In the genomic region with DNA sequence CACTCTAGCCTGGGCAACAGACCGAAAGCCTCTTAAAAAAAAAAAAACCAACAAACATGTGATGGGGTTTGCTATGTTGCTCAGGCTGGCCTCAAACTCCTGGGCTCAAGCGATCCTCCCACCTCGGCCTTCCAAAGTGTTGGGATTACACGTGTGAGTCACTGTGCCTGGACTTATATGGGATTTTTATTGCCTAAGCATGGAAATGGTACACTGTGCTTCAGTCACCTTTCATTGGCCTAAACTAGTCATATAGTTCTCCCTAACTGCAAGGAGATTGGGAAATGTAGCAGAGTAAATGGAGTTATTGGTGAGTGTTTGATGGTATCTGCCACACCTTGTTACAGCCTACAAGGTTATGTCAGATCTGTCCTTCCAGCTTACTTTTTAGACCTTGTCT, we compare ENCODE assay signal across 19 cellular contexts.
"Had no signal": no experiment of that assay in that cellular context is flagged by ENCODE, and none has a peak within 500 bp of the region (broad histone marks: within the 10 kb centered on the region; RNA-seq: fewer than 3 reads in every experiment).

No MANE protein-coding gene starts in this region.

- FAIRE-seq: frontal cortex, kidney had no signal

- DNase-seq: activated B cell treated with CpG ODN at 0.5 μM for 24 hours; activated CD4-positive, alpha-beta memory T cell treated with anti-CD3 and anti-CD28 coated beads for 36 hours; activated CD4-positive, alpha-beta T cell treated with anti-CD3 and anti-CD28 coated beads for 4 hours; activated CD8-positive, alpha-beta memory T cell treated with anti-CD3 and anti-CD28 coated beads, Interleukin-2, amount 10 ng/mL, durations not matched to agents 7 days and 5 days; activated naive CD4-positive, alpha-beta T cell treated with anti-CD3 and anti-CD28 coated beads, Interleukin-2, amount 10 ng/mL, durations not matched to agents 7 days and 5 days; effector memory CD8-positive, alpha-beta T cell; head of caudate nucleus; kidney; left lung; nephron progenitor cell; nucleus accumbens; retina; spleen; stimulated activated naive B cell treated with anti-CD40 and anti-IgM and Interleukin-4, amounts not matched to agents 10 μg/mL and 1 μg/mL and 100 μg/mL, for 72 hours had no signal

- H3K9me3 ChIP-seq: left lung, spleen, thoracic aorta, upper lobe of right lung had no signal

- H3K27ac ChIP-seq: epithelial cell of prostate, left lung, spleen, thoracic aorta, upper lobe of right lung had no signal

- H3K4me1 ChIP-seq: left lung, spleen, upper lobe of right lung had no signal

- H3K27me3 ChIP-seq: left lung, spleen, upper lobe of right lung had no signal

- ATAC-seq: activated CD8-positive, alpha-beta memory T cell treated with anti-CD3 and anti-CD28 coated beads, Interleukin-2, amount 10 ng/mL, durations not matched to agents 7 days and 5 days; activated T-helper 17 cell treated with anti-CD3 and anti-CD28 coated beads, Interleukin-2, amount 50 U/mL, for 72 hours; effector memory CD8-positive, alpha-beta T cell; left lung; stimulated activated naive B cell treated with anti-CD40 and anti-IgM and Interleukin-4, amounts not matched to agents 10 μg/mL and 1 μg/mL and 100 μg/mL, for 72 hours; upper lobe of right lung had no signal

- H3K4me3 ChIP-seq: left lung, spleen, thoracic aorta, upper lobe of right lung had no signal

- H3K36me3 ChIP-seq: left lung, spleen, thoracic aorta, upper lobe of right lung had no signal
